11 cellular contexts compared by ENCODE assay signal in the genomic region with DNA sequence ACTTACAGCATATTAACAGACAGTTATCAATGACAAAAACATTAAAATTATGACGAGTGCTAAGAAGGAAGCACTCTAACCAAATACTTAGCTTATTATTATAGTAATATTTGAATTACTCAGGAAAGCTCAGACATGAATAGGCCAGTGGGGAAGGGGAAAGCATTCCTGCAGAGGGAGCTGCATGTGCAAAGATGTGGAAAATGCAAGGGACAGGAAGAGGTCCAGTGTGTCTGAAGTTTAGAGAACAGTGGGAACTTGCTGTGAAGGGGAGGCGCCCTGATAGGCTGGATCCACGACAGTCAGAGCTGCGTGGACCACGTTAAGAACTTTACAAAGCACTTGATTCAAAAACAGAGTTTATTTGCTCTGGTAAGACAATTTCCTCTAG. TPM values are rescaled to one million over a fixed set of nuclear protein-coding genes. Genes with fewer than 3 reads are reported as not detected.
A peak's percentile ranks its signal among the peaks of the same experiment; 100 is the strongest.
DNase-seq lines count a peak whose midpoint lies in the region; ATAC-seq and TF ChIP-seq lines count a peak whose summit lies in the region.
"Had no signal": no experiment of that assay in that cellular context is flagged by ENCODE, and none has a peak within 500 bp of the region (broad histone marks: within the 10 kb centered on the region; RNA-seq: fewer than 3 reads in every experiment).

No MANE protein-coding gene starts in this region.

- BruUV-seq in mammary epithelial cell (replicated peaks; lab: Mats Ljungman, UMichigan) = no TSS peak

- WGBS in mammary epithelial cell (ENCODE audit: low coverage, missing lambda C conversion rate) = 60% methylated on average over 5 of the region's 5 CpGs

- H3K36me3 ChIP-seq in mammary epithelial cell (ENCODE audit: insufficient read depth, low read length) = no peaks in the 10 kb centered on the region

- no peak overlapping the region for H2AFZ ChIP-seq in mammary epithelial cell (ENCODE audit: low read depth, low read length)

- H3K27ac ChIP-seq in mammary epithelial cell (ENCODE audit: insufficient read depth, low read depth, low read length) = no peak overlapping the region

- TF ChIP-seq CTCF in mammary epithelial cell (conservative IDR thresholded peaks at IDR 0.05 in 1 of 2, IDR thresholded peaks at IDR 0.05 in 1 of 2; ENCODE audit: extremely low read depth in 1 of 2, insufficient read depth in 1 of 2, low read depth in 1 of 2, low read length in 2 of 2) = peak in 1 of 2 donors; percentile 9

- intact Hi-C loops in mammary epithelial cell (cut with micrococcal nuclease) = loop anchor here (5.0 kb wide), 1 partner anchor 41 kb away; no protein-coding TSS in a partner anchor

- H3K4me1 ChIP-seq in mammary epithelial cell (ENCODE audit: insufficient read depth, low read length) = no peaks in the 10 kb centered on the region

- H3K79me2 ChIP-seq in mammary epithelial cell (ENCODE audit: insufficient read depth, low read length) = peaks cover 26% of the 10 kb centered on the region

- no peaks in the 10 kb centered on the region for H3K27me3 ChIP-seq in mammary epithelial cell (ENCODE audit: insufficient read depth, low read length)

- peak; percentile 35 for DNase-seq in DMS 273 (lab: John Stamatoyannopoulos, UW; ENCODE audit: unreplicated experiment)
- no peak for DNase-seq in DMS 273 treated with DMSO at 0.1 percent for 48 hours (lab: John Stamatoyannopoulos, UW)
- DNase-seq in Kasumi-1 (lab: John Stamatoyannopoulos, UW) = peak; percentile 81 to 83
- no peak for DNase-seq in mammary epithelial cell
- DNase-seq in pons (ENCODE audit: low spot score) = peak; percentile 29
- DNase-seq in activated CD4-positive, alpha-beta T cell treated with anti-CD3 and anti-CD28 coated beads for 4 hours = no peak
- DNase-seq: activated naive CD4-positive, alpha-beta T cell treated with anti-CD3 and anti-CD28 coated beads, Interleukin-2, amount 50 U/mL, for 16 hours; glutamatergic neuron; right cardiac atrium had no signal

- H3K4me3 ChIP-seq in mammary epithelial cell (replicated peaks in 1 of 3; ENCODE audit: insufficient read depth in 1 of 3, low read depth in 2 of 3, low read length in 3 of 3) = no peak overlapping the region

- H4K20me1 ChIP-seq in mammary epithelial cell (ENCODE audit: insufficient read depth, low read length) = no peaks in the 10 kb centered on the region

- H3K4me2 ChIP-seq in mammary epithelial cell (ENCODE audit: insufficient read depth, low read depth, low read length) = peak overlapping the region; percentile 81

- dilution Hi-C loops in mammary epithelial cell (cut with HindIII; ENCODE audit: low sequenced_read_pairs) = no loop called here

- H3K9ac ChIP-seq in mammary epithelial cell (ENCODE audit: insufficient read depth, low read length) = no peak overlapping the region

- ATAC-seq in GM19395 (IDR thresholded peaks at IDR 0.05; ENCODE audit: unreplicated experiment) (no peak), GM18511 (IDR thresholded peaks at IDR 0.05; ENCODE audit: unreplicated experiment) (no peak)

- in situ Hi-C loops in mammary epithelial cell (cut with MboI; ENCODE audit: low sequenced_read_pairs in 2 of 2) = no loop called here

- CTCF ChIA-PET in mammary epithelial cell (lab: Charles Lee; ENCODE audit: low non-redundant PET) = interaction anchor here (0.6 kb wide), 1 partner anchor 21 kb away, joined by 5 read pairs; no protein-coding TSS in a partner anchor

- no peaks in the 10 kb centered on the region for H3K9me3 ChIP-seq in mammary epithelial cell (replicated peaks; ENCODE audit: insufficient read depth, low read length)

RNA-seq across cellular contexts. Expression of a gene that starts 1.2 kb away (rescaled TPM):
- 10 to 100 TPM; 11.4 to 14.2 TPM for total RNA-seq in mammary epithelial cell
- 4.3 TPM for polyA plus RNA-seq in mammary epithelial cell
- polyA minus RNA-seq in mammary epithelial cell = 14.1 TPM

RNA-seq across cellular contexts. Expression of a gene that starts 16.2 kb away (rescaled TPM):
- total RNA-seq in mammary epithelial cell = not detected
- polyA plus RNA-seq in mammary epithelial cell = 0.08 TPM
- not detected for polyA minus RNA-seq in mammary epithelial cell

Comparison
In these comparisons a context has a peak if more than half of its experiments do, and no peak if none do; other contexts are left out.
1. DNase-seq: peak in DMS 273 (single experiment), Kasumi-1 (2 of 2) and pons (single experiment); none in DMS 273 treated with DMSO at 0.1 percent for 48 hours (single experiment), mammary epithelial cell (single experiment) and activated CD4-positive, alpha-beta T cell treated with anti-CD3 and anti-CD28 coated beads for 4 hours (0 of 2).